ENCODE assay signal across 10 cellular contexts in the genomic region with DNA sequence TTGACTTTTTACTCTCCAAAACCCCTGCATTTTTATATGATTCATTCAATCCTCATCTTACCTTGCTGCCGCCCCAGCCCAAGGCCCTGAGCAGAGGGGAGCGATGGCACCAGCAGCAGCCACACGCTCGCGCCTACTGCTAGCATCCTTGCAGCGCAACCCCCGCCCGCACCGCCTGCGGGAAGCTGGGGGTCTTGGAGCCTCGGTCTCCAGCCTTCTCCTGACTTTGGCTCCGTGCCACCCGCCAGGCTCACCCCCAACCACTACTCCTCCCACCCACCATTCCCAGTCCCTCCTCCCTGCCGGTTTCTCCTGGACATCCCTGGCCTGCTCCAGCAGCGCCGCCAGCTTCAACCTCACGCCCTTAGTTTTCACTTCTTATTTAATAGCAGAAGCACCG.
"Had no signal": no experiment of that assay in that cellular context is flagged by ENCODE, and none has a peak within 500 bp of the region (broad histone marks: within the 10 kb centered on the region; RNA-seq: fewer than 3 reads in every experiment).

No MANE protein-coding gene starts in this region.

- FAIRE-seq: H1, H54, HepG2 had no signal

- H3K36me3 ChIP-seq: HAP-1 had no signal

- H3K4me3 ChIP-seq: GM23338, HAP-1 had no signal

- H3K27ac ChIP-seq: HL-60, KMS-11 had no signal

- ATAC-seq: HCT116, HepG2 had no signal

- DNase-seq: HFFc6, KBM-7 had no signal

- H3K4me1 ChIP-seq: HAP-1 had no signal

- H2AFZ ChIP-seq: GM23338 had no signal

- H3K4me2 ChIP-seq: GM23338, KMS-11 had no signal

- H3K9ac ChIP-seq: KMS-11 had no signal

- H3K9me3 ChIP-seq: HAP-1 had no signal
